In genomic region chr5:52800394-52801213, GRCh38 we compare ENCODE assay signal across 8 cellular contexts. TPM values are rescaled to one million over a fixed set of nuclear protein-coding genes. Genes with fewer than 3 reads are reported as not detected.
DNase-seq lines count a peak whose midpoint lies in the region; ATAC-seq lines count a peak whose summit lies in the region.

No MANE protein-coding gene starts in this region.

- no peaks in the 10 kb centered on the region for H3K27me3 ChIP-seq in HUES48 (ENCODE audit: control insufficient read depth, insufficient read depth, low read length)

- H3K36me3 ChIP-seq in HUES48 (ENCODE audit: control insufficient read depth, insufficient read depth, low read length): peaks cover 29% of the 10 kb centered on the region

- H3K9me3 ChIP-seq in HUES48 (ENCODE audit: control insufficient read depth, insufficient read depth, low read length): no peaks in the 10 kb centered on the region

- peak; percentile 52 for ATAC-seq in GM21528 (IDR thresholded peaks at IDR 0.05; ENCODE audit: low FRiP score, unreplicated experiment)

- peak; percentile 88 for DNase-seq in Daoy (ENCODE audit: low read depth)
- DNase-seq in T-helper 2 cell: peak; percentile 10 to 75 (median 40)
- DNase-seq in astrocyte of the hippocampus (ENCODE audit: low read depth, low spot score): peak; percentile 79
- peak; percentile 12 to 19 for DNase-seq in hippocampal formation (lab: John Stamatoyannopoulos, UW)
- peak; percentile 87 for DNase-seq in renal cortical epithelial cell (ENCODE audit: low read depth)
- DNase-seq in NCI-H1048 (lab: John Stamatoyannopoulos, UW): no peak

- peak overlapping the region; percentile 79 for H3K9ac ChIP-seq in HUES48 (ENCODE audit: low read depth, low read length)

- H3K4me1 ChIP-seq in HUES48 (ENCODE audit: control insufficient read depth, insufficient read depth, low read length): peaks cover 38% of the 10 kb centered on the region

- H3K4me3 ChIP-seq in HUES48 (ENCODE audit: low read depth, low read length): peak overlapping the region; percentile 92

- H3K27ac ChIP-seq in HUES48 (ENCODE audit: low read depth, low read length): peak overlapping the region; percentile 98

RNA-seq across cellular contexts. Expression of gene ITGA1, which starts 12.9 kb away (rescaled TPM):
- 7.6 and 8.6 TPM in 2 replicates for total RNA-seq in Daoy (2014; rRNA removed; shearing (Covaris generic))
- 8.9 and 57.7 TPM in 2 replicates for total RNA-seq in renal cortical epithelial cell

RNA-seq across cellular contexts. Expression of gene PELO, which starts 12.9 kb away (rescaled TPM):
- total RNA-seq in Daoy (2014; rRNA removed; shearing (Covaris generic)): 26.4 and 28.1 TPM in 2 replicates
- 24.0 and 34.0 TPM in 2 replicates for total RNA-seq in renal cortical epithelial cell
